Comparison of ENCODE assay signal across 18 cellular contexts in the genomic region with DNA sequence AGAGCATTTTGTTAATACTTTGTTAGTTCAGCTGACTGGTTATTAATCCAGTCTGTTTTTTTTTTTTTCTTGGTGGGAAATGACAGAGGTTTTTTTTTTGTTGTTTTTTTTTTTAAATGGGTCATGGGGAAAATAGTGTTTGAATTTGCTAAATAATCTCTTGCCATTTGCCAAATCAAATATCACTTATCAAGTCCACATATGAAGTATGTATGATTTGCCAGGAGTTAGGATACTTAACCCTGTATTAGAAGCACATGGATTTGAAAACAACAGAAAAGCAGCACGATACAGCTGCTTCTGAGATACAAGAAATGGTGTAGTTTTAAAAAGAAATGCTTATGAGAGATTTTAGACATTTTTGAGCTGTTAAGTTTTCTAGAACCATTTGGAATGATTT. TPM values are rescaled to one million over a fixed set of nuclear protein-coding genes. Genes with fewer than 3 reads are reported as not detected.
DNase-seq lines count a peak whose midpoint lies in the region; ATAC-seq and TF ChIP-seq lines count a peak whose summit lies in the region.
"Had no signal": no experiment of that assay in that cellular context is flagged by ENCODE, and none has a peak within 500 bp of the region (broad histone marks: within the 10 kb centered on the region; RNA-seq: fewer than 3 reads in every experiment).

No MANE protein-coding gene starts in this region.

- peak; percentile 35 for DNase-seq in DMS 273 (lab: John Stamatoyannopoulos, UW; ENCODE audit: unreplicated experiment)
- no peak for DNase-seq in DMS 273 treated with DMSO at 0.1 percent for 48 hours (lab: John Stamatoyannopoulos, UW)
- no peak for DNase-seq in esophagus muscularis mucosa (ENCODE audit: extremely low spot score)
- no peak for DNase-seq in stomach
- no peak for DNase-seq in NCI-H510A treated with DMSO at 0.1 percent for 48 hours (lab: John Stamatoyannopoulos, UW)
- no peak for DNase-seq in NOMO-1 (lab: John Stamatoyannopoulos, UW; ENCODE audit: unreplicated experiment in 2 of 2)
- DNase-seq: AML-193; Caco-2; CD8-positive, alpha-beta memory T cell; GM23248 had no signal

- no peaks in the 10 kb centered on the region for H3K27me3 ChIP-seq in esophagus muscularis mucosa
- H3K27me3 ChIP-seq in muscle layer of duodenum (ENCODE audit: low read depth, low read length), result no peaks in the 10 kb centered on the region
- no peaks in the 10 kb centered on the region for H3K27me3 ChIP-seq in stomach
- H3K27me3 ChIP-seq: BLaER1 had no signal

- no peaks in the 10 kb centered on the region for H3K36me3 ChIP-seq in esophagus muscularis mucosa
- H3K36me3 ChIP-seq in muscle layer of duodenum (ENCODE audit: control insufficient read depth in 1 of 2, insufficient read depth in 2 of 2, low read length in 2 of 2), result no peaks in the 10 kb centered on the region
- H3K36me3 ChIP-seq in stomach, result no peaks in the 10 kb centered on the region

- WGBS in esophagus muscularis mucosa, result 41% methylated on average over 1 of the region's 1 CpG
- WGBS in stomach, 5 donors, result 19 to 33% (median 27%) methylated on average over 1 of the region's 1 CpG

- H3K4me1 ChIP-seq in esophagus muscularis mucosa (peaks cover 0 to 87% (median 65%) of the 10 kb centered on the region in 4 donors), muscle layer of duodenum (ENCODE audit: control insufficient read depth in 1 of 2, insufficient read depth in 2 of 2, low read length in 2 of 2) (peaks cover 12 to 17% of the 10 kb centered on the region in 2 donors), stomach (peaks cover 39 to 90% (median 58%) of the 10 kb centered on the region in 4 donors)
- H3K4me1 ChIP-seq: BLaER1, Caco-2 had no signal

- no peak for ATAC-seq in HG02588 (IDR thresholded peaks at IDR 0.05; ENCODE audit: unreplicated experiment)
- ATAC-seq: HCT116 had no signal

- H3K9me3 ChIP-seq in esophagus muscularis mucosa (no peaks in the 10 kb centered on the region), muscle layer of duodenum (ENCODE audit: control insufficient read depth in 1 of 2, low read length in 2 of 2) (no peaks in the 10 kb centered on the region), stomach (no peaks in the 10 kb centered on the region)
- H3K9me3 ChIP-seq: BLaER1, Caco-2 had no signal

- intact Hi-C loops in esophagus muscularis mucosa (cut with DNase I), result no loop called here
- intact Hi-C loops in stomach (cut with DNase I; ENCODE audit: low total_unique reads), result no loop called here

- TF ChIP-seq POLR2A in esophagus muscularis mucosa (IDR thresholded peaks at IDR 0.05; ENCODE audit: low read depth) (no peak), stomach (IDR thresholded peaks at IDR 0.05) (no peak)

- H3K4me3 ChIP-seq in esophagus muscularis mucosa, result no peak overlapping the region
- no peak overlapping the region for H3K4me3 ChIP-seq in muscle layer of duodenum (ENCODE audit: low read depth in 1 of 2, low read length in 2 of 2)
- H3K4me3 ChIP-seq in stomach, result no peak overlapping the region
- H3K4me3 ChIP-seq: BLaER1, GM23248 had no signal

- no peak for TF ChIP-seq CTCF in esophagus muscularis mucosa (IDR thresholded peaks at IDR 0.05)
- TF ChIP-seq CTCF in stomach (IDR thresholded peaks at IDR 0.05), result no peak

- H3K27ac ChIP-seq in esophagus muscularis mucosa (replicated peaks in 1 of 4) (peak overlapping the region; percentile 25 to 78 (median 64)), muscle layer of duodenum (ENCODE audit: low read length) (peak overlapping the region; percentile 28), stomach (peak overlapping the region in 4 of 5 donors; percentile 52 to 86 (median 68))
- H3K27ac ChIP-seq: 22Rv1, BLaER1, GM23248, HL-60 had no signal

- no peak for TF ChIP-seq EP300 in esophagus muscularis mucosa (IDR thresholded peaks at IDR 0.05)
- TF ChIP-seq EP300 in stomach (IDR thresholded peaks at IDR 0.05), result no peak

RNA-seq across cellular contexts. Expression of a gene that starts 21.6 kb away (rescaled TPM):
- 10 to 100 TPM in 3 of 4 donors, 1 to 10 TPM in 1; 3.0 to 14.2 (median 12.4) TPM for total RNA-seq in esophagus muscularis mucosa
- 10 to 100 TPM in 3 of 5 donors, 1 to 10 TPM in 2; 1.7 to 43.2 (median 11.6) TPM for total RNA-seq in stomach
- polyA plus RNA-seq in stomach, result 1 to 10 TPM; 4.8 to 8.6 (median 8.6) TPM
- total RNA-seq: Caco-2, Daoy, G401, GM23248 had no signal
- polyA plus RNA-seq: GM23248 had no signal

RNA-seq across cellular contexts. Expression of a gene that starts 53.7 kb away (rescaled TPM):
- 1 to 10 TPM in 2 of 4 donors, under 1 TPM in 2; 0.46 to 3.7 (median 1.3) TPM for total RNA-seq in esophagus muscularis mucosa
- 10 to 100 TPM in 3 of 5 donors, under 1 TPM in 1, not detected in 1; 0.73 to 37.5 (median 20.5) TPM for total RNA-seq in stomach
- polyA plus RNA-seq in stomach, result 1 to 10 TPM in 2 of 3 donors, under 1 TPM in 1; 0.44 to 1.4 (median 1.3) TPM
- total RNA-seq: Caco-2, Daoy, G401, GM23248 had no signal
- polyA plus RNA-seq: GM23248 had no signal

RNA-seq across cellular contexts. Expression of a gene that starts 59.9 kb away (rescaled TPM):
- total RNA-seq in esophagus muscularis mucosa, result not detected
- under 1 TPM in 1 of 5 donors, not detected in 4; 0.37 TPM for total RNA-seq in stomach
- 10 to 100 TPM in 1 of 3 donors, not detected in 2; 32.3 TPM for polyA plus RNA-seq in stomach
- polyA plus RNA-seq: CD8-positive, alpha-beta memory T cell; GM23248 had no signal
